ENCODE assay signal across 10 cellular contexts in genomic region chr4:112514079-112514448, GRCh38. TPM values are rescaled to one million over a fixed set of nuclear protein-coding genes. Genes with fewer than 3 reads are reported as not detected.
A peak's percentile ranks its signal among the peaks of the same experiment; 100 is the strongest.
DNase-seq lines count a peak whose midpoint lies in the region; ATAC-seq and TF ChIP-seq lines count a peak whose summit lies in the region.
"Had no signal": no experiment of that assay in that cellular context is flagged by ENCODE, and none has a peak within 500 bp of the region (broad histone marks: within the 10 kb centered on the region; RNA-seq: fewer than 3 reads in every experiment).

No MANE protein-coding gene starts in this region.

- no peak overlapping the region for H3K4me3 ChIP-seq in CD8-positive, alpha-beta memory T cell (ENCODE audit: low read length)
- peak overlapping the region; percentile 95 for H3K4me3 ChIP-seq in OCI-LY3 (ENCODE audit: low read length)
- H3K4me3 ChIP-seq in iPS-15b (ENCODE audit: low read depth, low read length), result peak overlapping the region; percentile 60
- H3K4me3 ChIP-seq in mucosa of descending colon, result no peak overlapping the region

- H3K36me3 Mint-ChIP-seq in CD8-positive, alpha-beta memory T cell, result peaks cover 0 to 2% (median 0%) of the 10 kb centered on the region in 3 donors

- no peaks in the 10 kb centered on the region for H3K9me3 ChIP-seq in CD8-positive, alpha-beta memory T cell (ENCODE audit: low read length)
- H3K9me3 ChIP-seq in OCI-LY3 (ENCODE audit: insufficient read depth, low read length), result no peaks in the 10 kb centered on the region
- H3K9me3 ChIP-seq in iPS-15b (ENCODE audit: control insufficient read depth, insufficient read depth, low read length), result no peaks in the 10 kb centered on the region
- no peaks in the 10 kb centered on the region for H3K9me3 ChIP-seq in mucosa of descending colon

- H3K27ac Mint-ChIP-seq in CD8-positive, alpha-beta memory T cell, result peak overlapping the region in 1 of 8 donors; percentile 64

- H3K27me3 ChIP-seq in CD8-positive, alpha-beta memory T cell (ENCODE audit: insufficient read depth, low read length, poor library complexity, severe bottlenecking), result peaks cover 89% of the 10 kb centered on the region
- peaks cover 49% of the 10 kb centered on the region for H3K27me3 ChIP-seq in OCI-LY3 (ENCODE audit: low read depth, low read length)
- peaks cover 93% of the 10 kb centered on the region for H3K27me3 ChIP-seq in iPS-15b (ENCODE audit: control insufficient read depth, insufficient read depth, low read length)

- peak; percentile 14 for ATAC-seq in GM18861 (IDR thresholded peaks at IDR 0.05; ENCODE audit: unreplicated experiment)
- no peak for ATAC-seq in mucosa of descending colon
- ATAC-seq in HG02759 (IDR thresholded peaks at IDR 0.05; ENCODE audit: unreplicated experiment), result no peak
- no peak for ATAC-seq in HG03521 (IDR thresholded peaks at IDR 0.05; ENCODE audit: unreplicated experiment)
- no peak for ATAC-seq in left cardiac atrium

- H3K4me2 ChIP-seq in OCI-LY3 (ENCODE audit: low read length), result peak overlapping the region; percentile 95

- no peaks in the 10 kb centered on the region for H3K79me2 ChIP-seq in OCI-LY3 (ENCODE audit: low read length)

- no peaks in the 10 kb centered on the region for H3K36me3 ChIP-seq in CD8-positive, alpha-beta memory T cell (ENCODE audit: insufficient read depth, low read length)
- H3K36me3 ChIP-seq in OCI-LY3 (replicated peaks; ENCODE audit: low read depth, low read length) (no peaks in the 10 kb centered on the region), iPS-15b (ENCODE audit: control insufficient read depth, insufficient read depth, low read length) (no peaks in the 10 kb centered on the region), mucosa of descending colon (ENCODE audit: low read depth) (no peaks in the 10 kb centered on the region)

- TF ChIP-seq CTCF in OCI-LY3 (IDR thresholded peaks at IDR 0.05; ENCODE audit: low read depth, low read length) (no peak), mucosa of descending colon (IDR thresholded peaks at IDR 0.05) (no peak)

- H3K27ac ChIP-seq in CD8-positive, alpha-beta memory T cell (ENCODE audit: low read depth, low read length), result no peak overlapping the region
- H3K27ac ChIP-seq in OCI-LY3 (ENCODE audit: low read length), result no peak overlapping the region

- H3K4me1 ChIP-seq in CD8-positive, alpha-beta memory T cell (ENCODE audit: insufficient read depth, low read length), result peaks cover 49% of the 10 kb centered on the region
- H3K4me1 ChIP-seq in OCI-LY3 (ENCODE audit: low read length) (peaks cover 21% of the 10 kb centered on the region), iPS-15b (ENCODE audit: control insufficient read depth, insufficient read depth, low read length) (peaks cover 21% of the 10 kb centered on the region), mucosa of descending colon (ENCODE audit: low read depth) (peaks cover 30% of the 10 kb centered on the region)

- no peak for DNase-seq in CD8-positive, alpha-beta memory T cell
- DNase-seq in mucosa of descending colon (no peak), left cardiac atrium (no peak)
- DNase-seq: stimulated activated CD4-positive, alpha-beta T cell treated with anti-CD3 and anti-CD28 coated beads, Interleukin-2, amount 100 ng/mL, for 48 hours had no signal

- intact Hi-C loops in mucosa of descending colon (cut with DNase I, micrococcal nuclease), result no loop called here
- intact Hi-C loops in left cardiac atrium (cut with DNase I), result no loop called here

- no peaks in the 10 kb centered on the region for H4K20me1 ChIP-seq in OCI-LY3 (ENCODE audit: insufficient read depth, low read length)

- H3K27me3 Mint-ChIP-seq in CD8-positive, alpha-beta memory T cell, result peaks cover 82 to 95% of the 10 kb centered on the region in 2 donors

- peaks cover 56 to 72% (median 70%) of the 10 kb centered on the region in 3 donors for H3K4me1 Mint-ChIP-seq in CD8-positive, alpha-beta memory T cell

- 0 out of 2 replicates have a peak overlapping the region, but pooled peaks have one; percentile 34 for H2AFZ ChIP-seq in OCI-LY3 (ENCODE audit: low read depth, low read length)

- H3K9me3 Mint-ChIP-seq in CD8-positive, alpha-beta memory T cell, result peaks cover 5 to 22% (median 14%) of the 10 kb centered on the region in 5 donors

- CTCF ChIA-PET in CD8-positive, alpha-beta memory T cell (lab: Charles Lee), result no interaction called here

- H3K9ac ChIP-seq in OCI-LY3 (ENCODE audit: low read length) (no peak overlapping the region), iPS-15b (ENCODE audit: low read depth, low read length) (no peak overlapping the region)

- H3K4me3 Mint-ChIP-seq in CD8-positive, alpha-beta memory T cell, result peak overlapping the region; percentile 68 to 96 (median 77)

- POLR2A ChIA-PET in CD8-positive, alpha-beta memory T cell (lab: Charles Lee), result no interaction called here

RNA-seq across cellular contexts. Expression of gene NEUROG2, which starts 1.9 kb away (rescaled TPM):
- not detected for total RNA-seq in CD8-positive, alpha-beta memory T cell
- not detected for polyA plus RNA-seq in CD8-positive, alpha-beta memory T cell
- total RNA-seq in mucosa of descending colon (not detected), left cardiac atrium (not detected)
- total RNA-seq: lower leg skin had no signal

Comparison
In these comparisons a context has a peak if more than half of its experiments do, and no peak if none do; other contexts are left out.
1. H3K4me3 ChIP-seq: peak in OCI-LY3 (single experiment) and iPS-15b (single experiment); none in CD8-positive, alpha-beta memory T cell (single experiment) and mucosa of descending colon (single experiment).